In genomic region chr3:184175981-184176376, GRCh38 we compare ENCODE assay signal across 8 cellular contexts. TPM values are rescaled to one million over a fixed set of nuclear protein-coding genes. Genes with fewer than 3 reads are reported as not detected.
DNase-seq lines count a peak whose midpoint lies in the region; ATAC-seq and TF ChIP-seq lines count a peak whose summit lies in the region.

No MANE protein-coding gene starts in this region.

- CTCF ChIA-PET in T-cell (lab: Charles Lee), result interaction anchor here (0.6 to 0.7 kb wide), 2 partner anchors 80 to 106 kb away, joined by 3 read pairs; no protein-coding TSS in a partner anchor

- ATAC-seq in T-cell (replicated peaks in 1 of 4), result no peak

- H3K4me1 Mint-ChIP-seq in T-cell, result peaks cover 33 to 44% (median 33%) of the 10 kb centered on the region in 3 donors

- no peak for DNase-seq in GM12864 (ENCODE audit: low read depth)
- no peak for DNase-seq in T-cell
- DNase-seq in fibroblast of pulmonary artery (ENCODE audit: low read depth), result no peak
- DNase-seq in retinal pigment epithelial cell (ENCODE audit: low read depth), result no peak
- DNase-seq in DMS153 (lab: John Stamatoyannopoulos, UW), result no peak
- DNase-seq in glomerular visceral epithelial cell (ENCODE audit: extremely low spot score), result no peak
- no peak for DNase-seq in T1000 (lab: John Stamatoyannopoulos, UW)
- DNase-seq in activated CD4-positive, alpha-beta T cell treated with anti-CD3 and anti-CD28 coated beads for 1 hour, result no peak

- peak overlapping the region; percentile 89 to 98 (median 97) for H3K4me3 Mint-ChIP-seq in T-cell

- peak overlapping the region; percentile 78 for H3K4me3 ChIP-seq in GM12864 (ENCODE audit: low read depth, low read length)
- H3K4me3 ChIP-seq in fibroblast of pulmonary artery (replicated peaks; ENCODE audit: low read depth, low read length), result peak overlapping the region; percentile 77
- peak overlapping the region; percentile 76 for H3K4me3 ChIP-seq in retinal pigment epithelial cell (ENCODE audit: low read length)

- H3K27ac Mint-ChIP-seq in T-cell, result peak overlapping the region; percentile 81 to 84

- no peak for TF ChIP-seq CTCF in GM12864 (IDR thresholded peaks at IDR 0.05; ENCODE audit: low read depth, low read length, missing control alignments)
- no peak for TF ChIP-seq CTCF in fibroblast of pulmonary artery (IDR thresholded peaks at IDR 0.05; ENCODE audit: low read length, missing control alignments)
- no peak for TF ChIP-seq CTCF in retinal pigment epithelial cell (conservative IDR thresholded peaks at IDR 0.05; ENCODE audit: low read depth, low read length)

- H3K36me3 Mint-ChIP-seq in T-cell, result peaks cover 31% of the 10 kb centered on the region

- POLR2A ChIA-PET in T-cell (lab: Charles Lee), result interaction anchor here (0.5 to 0.9 kb wide), 2 partner anchors 11 to 142 kb away, joined by 4 to 6 read pairs; no protein-coding TSS in a partner anchor

- no peaks in the 10 kb centered on the region for H3K9me3 Mint-ChIP-seq in T-cell

- no peaks in the 10 kb centered on the region for H3K27me3 Mint-ChIP-seq in T-cell

RNA-seq across cellular contexts. Expression of gene AP2M1, which starts 1.3 kb away (rescaled TPM):
- total RNA-seq in T-cell, result 100 to 1,000 TPM; 124 to 196 (median 188) TPM

RNA-seq across cellular contexts. Expression of gene ABCF3, which starts 10.0 kb away (rescaled TPM):
- 100 to 1,000 TPM; 112 to 145 (median 125) TPM for total RNA-seq in T-cell

RNA-seq across cellular contexts. Expression of gene DVL3, which starts 20.8 kb away (rescaled TPM):
- total RNA-seq in T-cell, result 10 to 100 TPM; 33.8 to 60.2 (median 51.2) TPM

RNA-seq across cellular contexts. Expression of gene EIF2B5, which starts 40.8 kb away (rescaled TPM):
- total RNA-seq in T-cell, result 10 to 100 TPM; 57.8 to 74.3 (median 72.3) TPM

RNA-seq across cellular contexts. Expression of gene VWA5B2, which starts 53.4 kb away (rescaled TPM):
- total RNA-seq in T-cell, result under 1 TPM in 3 of 5 donors, not detected in 2; 0.10 to 0.23 (median 0.16) TPM
